ENCODE assay signal across 24 cellular contexts in the genomic region with DNA sequence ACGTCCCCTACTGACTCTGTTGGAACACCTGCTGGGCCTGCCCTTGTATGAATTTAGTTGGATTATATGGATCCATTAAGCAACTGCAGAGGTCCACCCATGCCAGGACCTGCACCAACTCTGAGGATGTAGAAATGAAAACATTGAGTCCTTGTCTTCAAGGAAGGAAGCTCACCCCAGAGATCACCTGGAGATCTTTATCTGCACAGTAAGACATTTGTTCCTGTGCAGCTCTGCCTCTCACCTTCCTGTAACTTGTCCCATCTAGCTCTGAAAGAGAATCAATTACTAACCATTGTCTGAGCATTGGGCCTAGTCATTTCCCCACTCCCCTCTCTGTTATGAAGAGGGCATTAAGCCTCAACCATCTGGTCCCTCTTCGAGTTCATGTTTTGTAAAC.
DNase-seq lines count a peak whose midpoint lies in the region; ATAC-seq and TF ChIP-seq lines count a peak whose summit lies in the region.
"Had no signal": no experiment of that assay in that cellular context is flagged by ENCODE, and none has a peak within 500 bp of the region (broad histone marks: within the 10 kb centered on the region; RNA-seq: fewer than 3 reads in every experiment).

No MANE protein-coding gene starts in this region.

- peaks cover 6% of the 10 kb centered on the region for H3K9me3 ChIP-seq in Caco-2
- H3K9me3 ChIP-seq in body of pancreas = no peaks in the 10 kb centered on the region
- H3K9me3 ChIP-seq: HAP-1, right lobe of liver, SJSA1 had no signal

- peak; percentile 41 for DNase-seq in activated CD4-positive, alpha-beta T cell treated with anti-CD3 and anti-CD28 coated beads, Interleukin-2, amount 10 ng/mL, durations not matched to agents 7 days and 5 days
- DNase-seq in activated CD4-positive, alpha-beta T cell treated with anti-CD3 and anti-CD28 coated beads, Interleukin-2, amount 50 U/mL, for 4 hours = no peak
- no peak for DNase-seq in GM13977 (ENCODE audit: low spot score)
- no peak for DNase-seq in T-helper 2 cell treated with Interferon-gamma antibody and Interleukin-4, amounts not matched to agents 5 μg/mL and 100 μg/mL, for 36 hours (ENCODE audit: low spot score)
- peak in 2 of 10 donors; percentile 10 to 36 for DNase-seq in naive thymus-derived CD8-positive, alpha-beta T cell
- no peak for DNase-seq in Caco-2
- no peak for DNase-seq in cerebellar nuclear complex (lab: John Stamatoyannopoulos, UW)
- DNase-seq in body of pancreas = no peak
- DNase-seq: activated effector memory CD4-positive, alpha-beta T cell treated with anti-CD3 and anti-CD28 coated beads, Interleukin-2, amount 50 U/mL, for 16 hours; caudate nucleus; dorsolateral prefrontal cortex; foreskin fibroblast; GDM1; left lung; NCI-H1048; NCI-H1930; NCI-H446 treated with DMSO at 0.1 percent for 48 hours; right lobe of liver had no signal

- peaks cover 11% of the 10 kb centered on the region for H3K9me3 Mint-ChIP-seq in activated CD4-positive, alpha-beta T cell treated with anti-CD3 and anti-CD28 coated beads, Interleukin-2, amount 10 ng/mL, durations not matched to agents 7 days and 5 days
- peaks cover 9% of the 10 kb centered on the region for H3K9me3 Mint-ChIP-seq in T-helper 2 cell treated with Interferon-gamma antibody and Interleukin-4, amounts not matched to agents 5 μg/mL and 100 μg/mL, for 36 hours
- peaks cover 0 to 13% (median 4%) of the 10 kb centered on the region in 9 donors for H3K9me3 Mint-ChIP-seq in naive thymus-derived CD8-positive, alpha-beta T cell
- peaks cover 37% of the 10 kb centered on the region for H3K9me3 Mint-ChIP-seq in Caco-2 (ENCODE audit: unreplicated experiment)

- no peaks in the 10 kb centered on the region for H3K4me1 ChIP-seq in Caco-2
- H3K4me1 ChIP-seq in body of pancreas = no peaks in the 10 kb centered on the region
- H3K4me1 ChIP-seq: HAP-1, parathyroid adenoma, right lobe of liver had no signal

- H3K4me3 ChIP-seq in Caco-2 (ENCODE audit: low read depth, low read length) = no peak overlapping the region
- H3K4me3 ChIP-seq in body of pancreas = no peak overlapping the region
- H3K4me3 ChIP-seq: BLaER1, dorsolateral prefrontal cortex, HAP-1, left lung, right lobe of liver, SJSA1 had no signal

- peak overlapping the region; percentile 83 for H3K27ac Mint-ChIP-seq in activated CD4-positive, alpha-beta T cell treated with anti-CD3 and anti-CD28 coated beads, Interleukin-2, amount 10 ng/mL, durations not matched to agents 7 days and 5 days
- H3K27ac Mint-ChIP-seq in T-helper 2 cell treated with Interferon-gamma antibody and Interleukin-4, amounts not matched to agents 5 μg/mL and 100 μg/mL, for 36 hours = peak overlapping the region; percentile 85
- peak overlapping the region in 9 of 10 donors; percentile 15 to 90 (median 74) for H3K27ac Mint-ChIP-seq in naive thymus-derived CD8-positive, alpha-beta T cell
- no peak overlapping the region for H3K27ac Mint-ChIP-seq in Caco-2 (ENCODE audit: unreplicated experiment)
- H3K27ac Mint-ChIP-seq: mesothelial cell of epicardium, type B pancreatic cell had no signal

- TF ChIP-seq CTCF in GM13977 (IDR thresholded peaks at IDR 0.05; ENCODE audit: extremely low read depth, insufficient read depth, missing control alignments) = peak; percentile 12
- no peak for TF ChIP-seq CTCF in Caco-2 (IDR thresholded peaks at IDR 0.05; ENCODE audit: insufficient read depth in 1 of 2, low read depth in 1 of 2, low read length in 1 of 2, severe bottlenecking in 1 of 2, unreplicated experiment in 1 of 2)
- TF ChIP-seq CTCF in body of pancreas (IDR thresholded peaks at IDR 0.05) = no peak

- intact Hi-C loops in Caco-2 (cut with micrococcal nuclease; ENCODE audit: unreplicated experiment) (no loop called here), body of pancreas (cut with DNase I) (no loop called here)

- WGBS in body of pancreas, 2 donors = 87 to 90% methylated on average over 2 of the region's 2 CpGs

- no peak for TF ChIP-seq POLR2A in body of pancreas (IDR thresholded peaks at IDR 0.05)

- peak in 1 of 2 donors; percentile 32 for ATAC-seq in naive thymus-derived CD8-positive, alpha-beta T cell
- ATAC-seq in body of pancreas = no peak
- ATAC-seq: left lung, right lobe of liver had no signal

- in situ Hi-C loops in GM13977 (cut with MboI; ENCODE audit: low pct_unique_long_range_greater_than_20kb, low sequenced_read_pairs, unreplicated experiment) = no loop called here

- no peaks in the 10 kb centered on the region for H3K27me3 Mint-ChIP-seq in activated CD4-positive, alpha-beta T cell treated with anti-CD3 and anti-CD28 coated beads, Interleukin-2, amount 10 ng/mL, durations not matched to agents 7 days and 5 days
- no peaks in the 10 kb centered on the region for H3K27me3 Mint-ChIP-seq in T-helper 2 cell treated with Interferon-gamma antibody and Interleukin-4, amounts not matched to agents 5 μg/mL and 100 μg/mL, for 36 hours (ENCODE audit: low read depth)
- H3K27me3 Mint-ChIP-seq in naive thymus-derived CD8-positive, alpha-beta T cell = peaks cover 0 to 1% (median 0%) of the 10 kb centered on the region in 5 donors
- no peaks in the 10 kb centered on the region for H3K27me3 Mint-ChIP-seq in Caco-2 (ENCODE audit: insufficient read depth, unreplicated experiment)
- H3K27me3 Mint-ChIP-seq: type B pancreatic cell had no signal

- no peaks in the 10 kb centered on the region for H3K27me3 ChIP-seq in Caco-2 (replicated peaks; ENCODE audit: control insufficient read depth, insufficient read depth, low read length)
- H3K27me3 ChIP-seq in body of pancreas = no peaks in the 10 kb centered on the region
- H3K27me3 ChIP-seq: BLaER1, dorsolateral prefrontal cortex, left lung, right lobe of liver, SJSA1 had no signal

- BruUV-seq in Caco-2 (replicated peaks; lab: Mats Ljungman, UMichigan) = no TSS peak

- no peak overlapping the region for H3K27ac ChIP-seq in body of pancreas
- H3K27ac ChIP-seq: BLaER1, dorsolateral prefrontal cortex, left lung, parathyroid adenoma, right lobe of liver, SJSA1 had no signal

- no peak overlapping the region for H3K4me3 Mint-ChIP-seq in activated CD4-positive, alpha-beta T cell treated with anti-CD3 and anti-CD28 coated beads, Interleukin-2, amount 10 ng/mL, durations not matched to agents 7 days and 5 days
- H3K4me3 Mint-ChIP-seq in T-helper 2 cell treated with Interferon-gamma antibody and Interleukin-4, amounts not matched to agents 5 μg/mL and 100 μg/mL, for 36 hours = peak overlapping the region; percentile 52
- peak overlapping the region in 5 of 10 donors; percentile 34 to 67 (median 39) for H3K4me3 Mint-ChIP-seq in naive thymus-derived CD8-positive, alpha-beta T cell
- no peak overlapping the region for H3K4me3 Mint-ChIP-seq in Caco-2 (ENCODE audit: unreplicated experiment)
- H3K4me3 Mint-ChIP-seq: mesothelial cell of epicardium, type B pancreatic cell had no signal

- CTCF ChIA-PET in activated CD4-positive, alpha-beta T cell treated with anti-CD3 and anti-CD28 coated beads, Interleukin-2, amount 10 ng/mL, durations not matched to agents 7 days and 5 days (lab: Charles Lee) = interaction anchor here (0.6 to 4.2 kb wide), 8 partner anchors 10 to 337 kb away, joined by 3 to 17 read pairs (median 5); a partner anchor contains a TSS
- CTCF ChIA-PET in Caco-2 (lab: Charles Lee) = no interaction called here

- POLR2A ChIA-PET in activated CD4-positive, alpha-beta T cell treated with anti-CD3 and anti-CD28 coated beads, Interleukin-2, amount 10 ng/mL, durations not matched to agents 7 days and 5 days (lab: Charles Lee) = interaction anchor here (1.0 kb wide), 1 partner anchor 105 kb away, joined by 3 read pairs; a partner anchor contains a TSS
- POLR2A ChIA-PET in naive thymus-derived CD8-positive, alpha-beta T cell (lab: Charles Lee) = no interaction called here
- POLR2A ChIA-PET in Caco-2 (lab: Charles Lee) = no interaction called here

- H3K36me3 Mint-ChIP-seq in activated CD4-positive, alpha-beta T cell treated with anti-CD3 and anti-CD28 coated beads, Interleukin-2, amount 10 ng/mL, durations not matched to agents 7 days and 5 days (ENCODE audit: low read depth) = peaks cover 5% of the 10 kb centered on the region
- H3K36me3 Mint-ChIP-seq in T-helper 2 cell treated with Interferon-gamma antibody and Interleukin-4, amounts not matched to agents 5 μg/mL and 100 μg/mL, for 36 hours (ENCODE audit: low read depth) = peaks cover 2% of the 10 kb centered on the region
- peaks cover 0 to 5% (median 2%) of the 10 kb centered on the region in 3 donors for H3K36me3 Mint-ChIP-seq in naive thymus-derived CD8-positive, alpha-beta T cell
- peaks cover 6% of the 10 kb centered on the region for H3K36me3 Mint-ChIP-seq in Caco-2 (ENCODE audit: insufficient read depth, unreplicated experiment)
- H3K36me3 Mint-ChIP-seq: type B pancreatic cell had no signal

- peaks cover 55% of the 10 kb centered on the region for H3K4me1 Mint-ChIP-seq in activated CD4-positive, alpha-beta T cell treated with anti-CD3 and anti-CD28 coated beads, Interleukin-2, amount 10 ng/mL, durations not matched to agents 7 days and 5 days
- peaks cover 41% of the 10 kb centered on the region for H3K4me1 Mint-ChIP-seq in T-helper 2 cell treated with Interferon-gamma antibody and Interleukin-4, amounts not matched to agents 5 μg/mL and 100 μg/mL, for 36 hours (ENCODE audit: low read depth)
- peaks cover 28 to 48% (median 34%) of the 10 kb centered on the region in 4 donors for H3K4me1 Mint-ChIP-seq in naive thymus-derived CD8-positive, alpha-beta T cell
- no peaks in the 10 kb centered on the region for H3K4me1 Mint-ChIP-seq in Caco-2 (ENCODE audit: low read depth, unreplicated experiment)
- H3K4me1 Mint-ChIP-seq: mesothelial cell of epicardium had no signal

- H3K36me3 ChIP-seq in Caco-2 (ENCODE audit: control insufficient read depth, insufficient read depth, low read length) (no peaks in the 10 kb centered on the region), body of pancreas (replicated peaks in 1 of 2; ENCODE audit: insufficient read depth in 1 of 2, low read depth in 2 of 2) (no peaks in the 10 kb centered on the region)
- H3K36me3 ChIP-seq: BLaER1, HAP-1, left lung, right lobe of liver, SJSA1 had no signal
